In the genomic region with DNA sequence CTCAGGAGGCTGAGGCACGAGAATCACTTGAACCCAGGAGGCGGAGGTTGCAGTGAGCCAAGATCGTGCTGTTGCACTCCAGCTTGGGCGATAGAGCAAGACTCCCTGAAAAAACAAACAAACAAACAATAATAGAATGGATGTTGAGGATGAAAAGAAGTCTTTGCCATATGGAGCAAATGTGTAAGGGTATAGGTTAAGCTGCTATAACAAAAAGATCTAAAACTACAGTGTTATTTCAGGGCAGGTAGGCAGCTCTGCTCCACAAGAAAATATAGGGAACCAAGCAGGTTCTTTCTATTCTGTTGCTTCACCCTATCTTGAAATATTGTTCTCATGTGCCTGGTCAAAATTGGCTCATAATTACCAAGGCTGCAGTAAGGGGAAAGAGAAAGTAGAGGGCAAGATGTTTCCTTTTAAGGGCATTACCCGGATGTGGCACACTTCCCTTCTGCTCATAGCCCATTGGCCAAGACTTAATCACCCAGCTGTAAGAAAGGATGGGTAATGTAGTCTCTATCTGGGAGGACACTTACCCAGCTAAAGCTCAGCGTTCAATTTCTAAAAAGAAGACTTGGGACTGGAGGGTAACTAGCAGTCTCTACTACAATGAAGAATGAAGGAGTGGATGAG, we compare ENCODE assay signal across 1 cellular context.
A peak's percentile ranks its signal among the peaks of the same experiment; 100 is the strongest.
TF ChIP-seq lines count a peak whose summit lies in the region.

No MANE protein-coding gene starts in this region.

TF ChIP-seq in HepG2, 621 proteins besides CTCF, POLR2A, EP300 and RAD21:
- TF ChIP-seq ZNF12 (CRISPR knock-in tag; IDR thresholded peaks at IDR 0.05) (peak; percentile 89), SP140L (CRISPR knock-in tag; IDR thresholded peaks at IDR 0.05; ENCODE audit: borderline replicate concordance) (no peak), SRF (IDR thresholded peaks at IDR 0.05; ENCODE audit: low read depth, low read length) (peak; percentile 39; the same call in 1 of the 2 replicates), MTA1 (CRISPR knock-in tag; IDR thresholded peaks at IDR 0.05; ENCODE audit: borderline replicate concordance) (no peak), PCBP2 (optimal IDR thresholded peaks at IDR 0.05; ENCODE audit: low read depth, low read length, poor library complexity, severe bottlenecking) (no peak), SMAD3 (CRISPR knock-in tag; IDR thresholded peaks at IDR 0.05) (no peak)
